Comparison of ENCODE assay signal across 9 cellular contexts in genomic region chr2:232632229-232632903, GRCh38. TPM values are rescaled to one million over a fixed set of nuclear protein-coding genes. Genes with fewer than 3 reads are reported as not detected.
DNase-seq lines count a peak whose midpoint lies in the region; ATAC-seq and TF ChIP-seq lines count a peak whose summit lies in the region.
"Had no signal": no experiment of that assay in that cellular context is flagged by ENCODE, and none has a peak within 500 bp of the region (broad histone marks: within the 10 kb centered on the region; RNA-seq: fewer than 3 reads in every experiment).

No MANE protein-coding gene starts in this region.

- TF ChIP-seq EP300 in sigmoid colon (IDR thresholded peaks at IDR 0.05) = no peak

- DNase-seq in GM06990 (ENCODE audit: extremely low read depth, insufficient read length) (no peak), SJSA1 (ENCODE audit: low read depth in 1 of 2, low spot score in 2 of 2) (no peak), foreskin fibroblast (no peak), sigmoid colon (no peak)
- no peak for DNase-seq in activated CD4-positive, alpha-beta T cell treated with anti-CD3 and anti-CD28 coated beads for 1 hour

- WGBS in sigmoid colon, 2 donors = 42 to 51% methylated on average over 19 of the region's 19 CpGs

- H3K27me3 ChIP-seq in GM06990 (replicated peaks; ENCODE audit: control insufficient read depth, insufficient read depth, low read length) (no peaks in the 10 kb centered on the region; the same call in none of the 2 replicates), SJSA1 (replicated peaks) (peaks cover 12% of the 10 kb centered on the region), sigmoid colon (peaks cover 15 to 67% (median 34%) of the 10 kb centered on the region in 3 donors)

- TF ChIP-seq CTCF in GM06990 (IDR thresholded peaks at IDR 0.05; ENCODE audit: insufficient read depth, low read length, poor library complexity, severe bottlenecking) (no peak), foreskin fibroblast (IDR thresholded peaks at IDR 0.05; ENCODE audit: low read depth, low read length) (no peak), sigmoid colon (IDR thresholded peaks at IDR 0.05) (no peak)

- H3K9me3 ChIP-seq in SJSA1 (replicated peaks) (0 out of 2 replicates have a peak, but pooled peaks cover 4% of the 10 kb centered on the region), sigmoid colon (no peaks in the 10 kb centered on the region)

- H3K4me1 ChIP-seq in SJSA1 (replicated peaks) (peaks cover 23% of the 10 kb centered on the region), sigmoid colon (peaks cover 0 to 27% (median 25%) of the 10 kb centered on the region in 4 donors)

- no peak for TF ChIP-seq POLR2A in sigmoid colon (IDR thresholded peaks at IDR 0.05)

- intact Hi-C loops in sigmoid colon (cut with DNase I) = no loop called here

- peak overlapping the region; percentile 55; the same call in 1 of the 2 replicates for H3K4me3 ChIP-seq in GM06990 (replicated peaks; ENCODE audit: low read depth, low read length)
- H3K4me3 ChIP-seq in SJSA1 = peak overlapping the region; percentile 48
- peak overlapping the region; percentile 47 to 56 for H3K4me3 ChIP-seq in foreskin fibroblast (ENCODE audit: low read depth in 1 of 2, low read length in 2 of 2)
- peak overlapping the region in 3 of 4 donors; percentile 56 to 62 (median 58) for H3K4me3 ChIP-seq in sigmoid colon

- H3K36me3 ChIP-seq in GM06990 (ENCODE audit: control insufficient read depth, insufficient read depth, low read length) = no peaks in the 10 kb centered on the region
- H3K36me3 ChIP-seq in SJSA1 = no peaks in the 10 kb centered on the region
- H3K36me3 ChIP-seq in sigmoid colon = no peaks in the 10 kb centered on the region

- ATAC-seq in GM18873 (IDR thresholded peaks at IDR 0.05; ENCODE audit: low FRiP score, unreplicated experiment) = no peak
- ATAC-seq in HG02970 (IDR thresholded peaks at IDR 0.05; ENCODE audit: low FRiP score, unreplicated experiment) = no peak
- ATAC-seq in HG02973 (IDR thresholded peaks at IDR 0.05; ENCODE audit: unreplicated experiment) = no peak

- H3K27ac ChIP-seq in SJSA1 (no peak overlapping the region), sigmoid colon (peak overlapping the region; percentile 58 to 78 (median 70))
- H3K27ac ChIP-seq: HL-60 had no signal

RNA-seq across cellular contexts. Expression of gene EFHD1, which starts 1.0 kb away (rescaled TPM):
- 0.66 and 1.4 TPM in 2 replicates for total RNA-seq in SJSA1 (2014; rRNA removed; shearing (Covaris generic))
- 1 to 10 TPM; 3.5 to 8.7 (median 6.3) TPM for total RNA-seq in sigmoid colon
- 1 to 10 TPM in 2 of 3 donors, under 1 TPM in 1; 0.92 to 4.2 (median 3.3) TPM for polyA plus RNA-seq in sigmoid colon
